Comparison of ENCODE assay signal across 14 cellular contexts in genomic region chr6:29945421-29945820, GRCh38. TPM values are rescaled to one million over a fixed set of nuclear protein-coding genes. Genes with fewer than 3 reads are reported as not detected.
DNase-seq lines count a peak whose midpoint lies in the region; ATAC-seq lines count a peak whose summit lies in the region.
"Had no signal": no experiment of that assay in that cellular context is flagged by ENCODE, and none has a peak within 500 bp of the region (broad histone marks: within the 10 kb centered on the region; RNA-seq: fewer than 3 reads in every experiment).

No MANE protein-coding gene starts in this region.

- peaks cover 56% of the 10 kb centered on the region for H3K36me3 Mint-ChIP-seq in activated T-cell treated with anti-CD3 and anti-CD28 coated beads, Interleukin-2, amount 50 U/mL, for 4 hours (ENCODE audit: insufficient read depth)
- peaks cover 58% of the 10 kb centered on the region for H3K36me3 Mint-ChIP-seq in T-cell

- H4K5ac ChIP-seq in mesendoderm (ENCODE audit: low read length), result no peak overlapping the region

- no peak overlapping the region for H2AK5ac ChIP-seq in mesendoderm (ENCODE audit: low read length)

- POLR2A ChIA-PET in T-cell (lab: Charles Lee), result interaction anchor here in 1 of 2 donors (0.6 to 1.1 kb wide), 2 partner anchors 19 to 30 kb away, joined by 3 read pairs; no protein-coding TSS in a partner anchor

- no peak overlapping the region for H3K9ac ChIP-seq in mesendoderm (ENCODE audit: low read length)
- H3K9ac ChIP-seq: parathyroid adenoma had no signal

- no peaks in the 10 kb centered on the region for H3K27me3 ChIP-seq in effector memory CD4-positive, alpha-beta T cell (replicated peaks; ENCODE audit: control insufficient read depth, insufficient read depth, low read length, poor library complexity, severe bottlenecking)
- no peaks in the 10 kb centered on the region for H3K27me3 ChIP-seq in mesendoderm (ENCODE audit: insufficient read depth, low read length, poor library complexity)

- H3K9me3 ChIP-seq in effector memory CD4-positive, alpha-beta T cell (ENCODE audit: control insufficient read depth, low read length), result no peaks in the 10 kb centered on the region

- no peaks in the 10 kb centered on the region for H3K9me3 Mint-ChIP-seq in activated T-cell treated with anti-CD3 and anti-CD28 coated beads, Interleukin-2, amount 50 U/mL, for 4 hours
- H3K9me3 Mint-ChIP-seq in T-cell, result no peaks in the 10 kb centered on the region
- no peaks in the 10 kb centered on the region for H3K9me3 Mint-ChIP-seq in stimulated activated naive CD8-positive, alpha-beta T cell treated with anti-CD3 and anti-CD28 coated beads, Interleukin-15, amount 100 ng/mL, for 72 hours

- CTCF ChIA-PET in T-cell (lab: Charles Lee), result no interaction called here

- H3K23ac ChIP-seq in mesendoderm (ENCODE audit: low read length), result no peak overlapping the region

- H3K4me1 ChIP-seq in effector memory CD4-positive, alpha-beta T cell (ENCODE audit: control insufficient read depth, insufficient read depth, low read length, poor library complexity, severe bottlenecking), result peaks cover 40% of the 10 kb centered on the region
- no peaks in the 10 kb centered on the region for H3K4me1 ChIP-seq in mesendoderm (ENCODE audit: control insufficient read depth, low read depth, low read length)
- H3K4me1 ChIP-seq: parathyroid adenoma had no signal

- H3K79me1 ChIP-seq in mesendoderm (ENCODE audit: low read length), result peaks cover 1% of the 10 kb centered on the region

- peaks cover 45% of the 10 kb centered on the region for H3K36me3 ChIP-seq in effector memory CD4-positive, alpha-beta T cell (ENCODE audit: control insufficient read depth, insufficient read depth, low read length)
- H3K36me3 ChIP-seq in mesendoderm (ENCODE audit: control insufficient read depth, insufficient read depth, low read length), result peaks cover 5% of the 10 kb centered on the region

- no peak for ATAC-seq in activated T-cell treated with anti-CD3 and anti-CD28 coated beads, Interleukin-2, amount 50 U/mL, for 4 hours
- no peak for ATAC-seq in T-cell (replicated peaks in 1 of 4)
- no peak for ATAC-seq in stimulated activated naive CD8-positive, alpha-beta T cell treated with anti-CD3 and anti-CD28 coated beads, Interleukin-15, amount 100 ng/mL, for 72 hours
- no peak for ATAC-seq in GM18520 (IDR thresholded peaks at IDR 0.05; ENCODE audit: unreplicated experiment)
- ATAC-seq: esophagus mucosa had no signal

- no peak overlapping the region for H4K8ac ChIP-seq in mesendoderm (ENCODE audit: low read depth, low read length)

- H3K56ac ChIP-seq in mesendoderm (ENCODE audit: low read length), result no peak overlapping the region

- H3K27ac ChIP-seq in effector memory CD4-positive, alpha-beta T cell (ENCODE audit: insufficient read depth, low read length, poor library complexity, severe bottlenecking), result no peak overlapping the region
- no peak overlapping the region for H3K27ac ChIP-seq in mesendoderm (ENCODE audit: low read depth, low read length)
- H3K27ac ChIP-seq: parathyroid adenoma had no signal

- DNase-seq in activated T-cell treated with anti-CD3 and anti-CD28 coated beads, Interleukin-2, amount 50 U/mL, for 4 hours, result no peak
- no peak for DNase-seq in activated T-cell treated with anti-CD3 and anti-CD28 coated beads, Interleukin-2, amount 50 U/mL, for 48 hours
- DNase-seq in T-cell (peak in 1 of 34 experiments; percentile 22), mesendoderm (no peak)
- DNase-seq in effector memory CD4-positive, alpha-beta T cell, result no peak
- no peak for DNase-seq in stimulated activated naive CD8-positive, alpha-beta T cell treated with anti-CD3 and anti-CD28 coated beads, Interleukin-15, amount 100 ng/mL, for 72 hours
- DNase-seq in stimulated activated CD4-positive, alpha-beta T cell treated with anti-CD3 and anti-CD28 coated beads, Interleukin-4, amount 100 ng/mL, for 1 hour, result no peak
- DNase-seq: anterior cingulate cortex, midbrain, NCI-H446 treated with DMSO at 0.1 percent for 48 hours had no signal

- H3K4ac ChIP-seq in mesendoderm (ENCODE audit: low read depth, low read length), result no peak overlapping the region

- H3K27ac Mint-ChIP-seq in T-cell, result peak overlapping the region; percentile 86 to 92
- peak overlapping the region; percentile 79 to 100 for H3K27ac Mint-ChIP-seq in stimulated activated naive CD8-positive, alpha-beta T cell treated with anti-CD3 and anti-CD28 coated beads, Interleukin-15, amount 100 ng/mL, for 72 hours

- H2BK5ac ChIP-seq in mesendoderm (ENCODE audit: low read length), result no peak overlapping the region

- peaks cover 3% of the 10 kb centered on the region for H3K79me2 ChIP-seq in mesendoderm (ENCODE audit: control insufficient read depth, insufficient read depth, low read length)
- H3K79me2 ChIP-seq: parathyroid adenoma had no signal

- no peaks in the 10 kb centered on the region for H3K27me3 Mint-ChIP-seq in activated T-cell treated with anti-CD3 and anti-CD28 coated beads, Interleukin-2, amount 50 U/mL, for 4 hours (ENCODE audit: low read depth)
- no peaks in the 10 kb centered on the region for H3K27me3 Mint-ChIP-seq in T-cell
- no peaks in the 10 kb centered on the region for H3K27me3 Mint-ChIP-seq in stimulated activated naive CD8-positive, alpha-beta T cell treated with anti-CD3 and anti-CD28 coated beads, Interleukin-15, amount 100 ng/mL, for 72 hours

- peak overlapping the region; percentile 95 for H3K4me3 Mint-ChIP-seq in activated T-cell treated with anti-CD3 and anti-CD28 coated beads, Interleukin-2, amount 50 U/mL, for 4 hours
- peak overlapping the region; percentile 97 to 99 (median 97) for H3K4me3 Mint-ChIP-seq in T-cell
- H3K4me3 Mint-ChIP-seq in stimulated activated naive CD8-positive, alpha-beta T cell treated with anti-CD3 and anti-CD28 coated beads, Interleukin-15, amount 100 ng/mL, for 72 hours, result peak overlapping the region; percentile 92 to 96

- no peak overlapping the region for H2BK15ac ChIP-seq in mesendoderm (replicated peaks; ENCODE audit: low read depth)

- H3K4me3 ChIP-seq in effector memory CD4-positive, alpha-beta T cell (ENCODE audit: insufficient read depth, low read depth, low read length, poor library complexity, severe bottlenecking), result peak overlapping the region; percentile 91
- no peak overlapping the region for H3K4me3 ChIP-seq in mesendoderm (ENCODE audit: low read length)
- H3K4me3 ChIP-seq: smooth muscle cell had no signal

- no peak overlapping the region for H3K4me2 ChIP-seq in mesendoderm (ENCODE audit: low read length)
- H3K4me2 ChIP-seq: smooth muscle cell had no signal

- WGBS in mesendoderm (ENCODE audit: extremely low coverage, insufficient coverage, low lambda C conversion rate), result no CpG with 5 or more reads among the region's 2 CpGs

- H3K4me1 Mint-ChIP-seq in activated T-cell treated with anti-CD3 and anti-CD28 coated beads, Interleukin-2, amount 50 U/mL, for 4 hours (ENCODE audit: low read depth), result peaks cover 54% of the 10 kb centered on the region
- peaks cover 58 to 85% (median 66%) of the 10 kb centered on the region in 3 donors for H3K4me1 Mint-ChIP-seq in T-cell
- peaks cover 69% of the 10 kb centered on the region for H3K4me1 Mint-ChIP-seq in stimulated activated naive CD8-positive, alpha-beta T cell treated with anti-CD3 and anti-CD28 coated beads, Interleukin-15, amount 100 ng/mL, for 72 hours

- H2BK120ac ChIP-seq in mesendoderm (ENCODE audit: low read depth, low read length), result no peak overlapping the region

- H3K18ac ChIP-seq in mesendoderm (ENCODE audit: low read length), result no peak overlapping the region

RNA-seq across cellular contexts. Expression of gene HLA-A, which starts 3.1 kb away (rescaled TPM):
- total RNA-seq in activated T-cell treated with anti-CD3 and anti-CD28 coated beads, Interleukin-2, amount 50 U/mL, for 4 hours, result 1,000 to 10,000 TPM; 1,247 to 1,756 (median 1,527) TPM
- total RNA-seq in T-cell, result 1,000 to 10,000 TPM; 1,578 to 2,596 (median 2,172) TPM
- 258 TPM for polyA plus RNA-seq in mesendoderm (2013, experiment 1 of 2)
- polyA plus RNA-seq in mesendoderm (2013, experiment 2 of 2), result 262 TPM
